ENCODE assay signal across 9 cellular contexts in genomic region chr13:25281937-25282332, GRCh38. TPM values are rescaled to one million over a fixed set of nuclear protein-coding genes. Genes with fewer than 3 reads are reported as not detected.
DNase-seq lines count a peak whose midpoint lies in the region; ATAC-seq and TF ChIP-seq lines count a peak whose summit lies in the region.
"Had no signal": no experiment of that assay in that cellular context is flagged by ENCODE, and none has a peak within 500 bp of the region (broad histone marks: within the 10 kb centered on the region; RNA-seq: fewer than 3 reads in every experiment).

No MANE protein-coding gene starts in this region.

- H3K27me3 Mint-ChIP-seq in stimulated activated naive CD8-positive, alpha-beta T cell treated with anti-CD3 and anti-CD28 coated beads, Interleukin-15, amount 100 ng/mL, for 72 hours = no peaks in the 10 kb centered on the region

- intact Hi-C loops in prostate gland (cut with DNase I) (no loop called here), heart right ventricle (cut with DNase I) (no loop called here)

- DNase-seq in stimulated activated CD4-positive, alpha-beta T cell treated with anti-CD3 and anti-CD28 coated beads, Interleukin-12 subunit alpha, Interleukin-12 subunit beta, amount 100 ng/mL, for 48 hours (ENCODE audit: low read depth in 2 of 3, low spot score in 1 of 3) = peak in 2 of 3 donors; percentile 22 to 32
- DNase-seq in stimulated activated CD4-positive, alpha-beta T cell treated with anti-CD3 and anti-CD28 coated beads, Interleukin-12 subunit alpha, Interleukin-12 subunit beta, amount 100 ng/mL, for 4 hours = no peak
- peak; percentile 26 to 49 for DNase-seq in activated CD4-positive, alpha-beta T cell treated with anti-CD3 and anti-CD28 coated beads, Interleukin-2, amount 50 U/mL, for 48 hours
- peak in 1 of 2 donors; percentile 51 for DNase-seq in stimulated activated naive CD8-positive, alpha-beta T cell treated with anti-CD3 and anti-CD28 coated beads, Interleukin-15, amount 100 ng/mL, for 72 hours
- DNase-seq in prostate gland (ENCODE audit: low spot score) (no peak), DMS 273 treated with DMSO at 0.1 percent for 48 hours (lab: John Stamatoyannopoulos, UW) (no peak), heart right ventricle (no peak)

- H3K4me3 ChIP-seq in prostate gland = no peak overlapping the region
- H3K4me3 ChIP-seq in heart right ventricle = no peak overlapping the region
- H3K4me3 ChIP-seq: thoracic aorta had no signal

- peak overlapping the region; percentile 48 to 57 for H3K4me3 Mint-ChIP-seq in stimulated activated naive CD8-positive, alpha-beta T cell treated with anti-CD3 and anti-CD28 coated beads, Interleukin-15, amount 100 ng/mL, for 72 hours

- H3K9me3 ChIP-seq in prostate gland = no peaks in the 10 kb centered on the region
- no peaks in the 10 kb centered on the region for H3K9me3 ChIP-seq in heart right ventricle
- H3K9me3 ChIP-seq: thoracic aorta had no signal

- H3K4me1 Mint-ChIP-seq in stimulated activated naive CD8-positive, alpha-beta T cell treated with anti-CD3 and anti-CD28 coated beads, Interleukin-15, amount 100 ng/mL, for 72 hours = peaks cover 88% of the 10 kb centered on the region

- 86% methylated on average over 1 of the region's 1 CpG for WGBS in prostate gland
- 97 to 100% methylated on average over 1 of the region's 1 CpG for WGBS in heart right ventricle, 2 donors

- TF ChIP-seq CTCF in prostate gland (IDR thresholded peaks at IDR 0.05) (no peak), heart right ventricle (IDR thresholded peaks at IDR 0.05) (no peak)

- H3K4me1 ChIP-seq in prostate gland (replicated peaks) (no peaks in the 10 kb centered on the region), heart right ventricle (peaks cover 0 to 54% (median 24%) of the 10 kb centered on the region in 9 donors)

- TF ChIP-seq POLR2A in prostate gland (IDR thresholded peaks at IDR 0.05) = no peak

- no peaks in the 10 kb centered on the region for H3K27me3 ChIP-seq in prostate gland (replicated peaks; ENCODE audit: insufficient read depth)
- no peaks in the 10 kb centered on the region for H3K27me3 ChIP-seq in heart right ventricle

- H3K27ac Mint-ChIP-seq in stimulated activated naive CD8-positive, alpha-beta T cell treated with anti-CD3 and anti-CD28 coated beads, Interleukin-15, amount 100 ng/mL, for 72 hours = peak overlapping the region; percentile 37 to 62

- H3K9me3 Mint-ChIP-seq in stimulated activated naive CD8-positive, alpha-beta T cell treated with anti-CD3 and anti-CD28 coated beads, Interleukin-15, amount 100 ng/mL, for 72 hours = no peaks in the 10 kb centered on the region

- H3K27ac ChIP-seq in prostate gland (no peak overlapping the region), heart right ventricle (peak overlapping the region in 1 of 10 donors; percentile 72)
- H3K27ac ChIP-seq: thoracic aorta had no signal

- H3K36me3 ChIP-seq in prostate gland (no peaks in the 10 kb centered on the region), heart right ventricle (peaks cover 0 to 5% (median 0%) of the 10 kb centered on the region in 9 donors)
- H3K36me3 ChIP-seq: thoracic aorta had no signal

- peak; percentile 27 for ATAC-seq in HG02798 (IDR thresholded peaks at IDR 0.05; ENCODE audit: poor library complexity, unreplicated experiment)
- peak; percentile 71 for ATAC-seq in stimulated activated naive CD8-positive, alpha-beta T cell treated with anti-CD3 and anti-CD28 coated beads, Interleukin-15, amount 100 ng/mL, for 72 hours
- no peak for ATAC-seq in heart right ventricle

RNA-seq across cellular contexts. Expression of gene MTMR6, which starts 5.4 kb away (rescaled TPM):
- total RNA-seq in prostate gland (10 to 100 TPM; 12.7 to 17.1 TPM), heart right ventricle (10 to 100 TPM; 15.3 to 19.5 (median 17.9) TPM)
- 1 to 10 TPM; 4.0 to 7.7 TPM for polyA plus RNA-seq in heart right ventricle

RNA-seq across cellular contexts. Expression of gene NUP58, which starts 19.5 kb away (rescaled TPM):
- total RNA-seq in prostate gland = 100 to 1,000 TPM in 1 of 2 donors, 10 to 100 TPM in 1; 35.6 to 143 TPM
- 10 to 100 TPM; 21.2 to 29.5 (median 26.5) TPM for total RNA-seq in heart right ventricle
- polyA plus RNA-seq in heart right ventricle = 10 to 100 TPM in 1 of 2 donors, 1 to 10 TPM in 1; 8.9 to 10.9 TPM

Comparison
In these comparisons a context has a peak if more than half of its experiments do, and no peak if none do; other contexts are left out.
1. DNase-seq: peak in stimulated activated CD4-positive, alpha-beta T cell treated with anti-CD3 and anti-CD28 coated beads, Interleukin-12 subunit alpha, Interleukin-12 subunit beta, amount 100 ng/mL, for 48 hours (2 of 3) and activated CD4-positive, alpha-beta T cell treated with anti-CD3 and anti-CD28 coated beads, Interleukin-2, amount 50 U/mL, for 48 hours (2 of 2); none in stimulated activated CD4-positive, alpha-beta T cell treated with anti-CD3 and anti-CD28 coated beads, Interleukin-12 subunit alpha, Interleukin-12 subunit beta, amount 100 ng/mL, for 4 hours (single experiment), prostate gland (single experiment), DMS 273 treated with DMSO at 0.1 percent for 48 hours (single experiment) and heart right ventricle (0 of 2).
2. ATAC-seq: peak in HG02798 (single experiment) and stimulated activated naive CD8-positive, alpha-beta T cell treated with anti-CD3 and anti-CD28 coated beads, Interleukin-15, amount 100 ng/mL, for 72 hours (single experiment); none in heart right ventricle (0 of 8).